Comparison of ENCODE assay signal across 1 cellular context in the genomic region with DNA sequence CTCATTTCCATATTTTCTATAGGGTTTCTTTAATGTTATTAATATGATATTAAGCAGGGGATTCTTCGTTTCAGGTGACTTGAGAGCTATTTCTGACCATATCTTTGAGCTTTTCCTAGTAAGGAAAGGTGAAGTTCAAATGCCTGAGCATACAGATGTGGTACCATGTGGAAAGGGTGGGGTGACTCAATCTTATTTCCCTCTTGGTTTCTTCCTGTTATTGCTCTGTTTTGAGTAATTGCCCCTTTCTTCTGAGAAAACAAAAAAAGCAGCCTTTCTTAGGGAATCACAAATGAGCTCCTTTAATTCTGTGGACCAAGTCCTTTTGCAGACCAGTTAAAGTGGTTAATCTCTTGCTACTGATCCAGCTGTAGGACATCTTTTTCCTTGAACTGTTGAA.
TF ChIP-seq lines count a peak whose summit lies in the region.

No MANE protein-coding gene starts in this region.

TF ChIP-seq in IMR-90, 13 proteins besides CTCF, POLR2A, EP300 and RAD21:
- TF ChIP-seq SMC3 (IDR thresholded peaks at IDR 0.05; ENCODE audit: low read depth, low read length) = no peak
- TF ChIP-seq MAZ (IDR thresholded peaks at IDR 0.05; ENCODE audit: borderline replicate concordance, low read depth, low read length) = no peak
- TF ChIP-seq NFE2L2 (IDR thresholded peaks at IDR 0.05; ENCODE audit: low read depth, low read length) = no peak
- TF ChIP-seq, protein P1, sequence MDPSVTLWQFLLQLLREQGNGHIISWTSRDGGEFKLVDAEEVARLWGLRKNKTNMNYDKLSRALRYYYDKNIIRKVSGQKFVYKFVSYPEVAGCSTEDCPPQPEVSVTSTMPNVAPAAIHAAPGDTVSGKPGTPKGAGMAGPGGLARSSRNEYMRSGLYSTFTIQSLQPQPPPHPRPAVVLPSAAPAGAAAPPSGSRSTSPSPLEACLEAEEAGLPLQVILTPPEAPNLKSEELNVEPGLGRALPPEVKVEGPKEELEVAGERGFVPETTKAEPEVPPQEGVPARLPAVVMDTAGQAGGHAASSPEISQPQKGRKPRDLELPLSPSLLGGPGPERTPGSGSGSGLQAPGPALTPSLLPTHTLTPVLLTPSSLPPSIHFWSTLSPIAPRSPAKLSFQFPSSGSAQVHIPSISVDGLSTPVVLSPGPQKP (IDR thresholded peaks at IDR 0.05; ENCODE audit: borderline replicate concordance, low read depth, low read length) = no peak
- TF ChIP-seq RCOR1 (IDR thresholded peaks at IDR 0.05; ENCODE audit: insufficient replicate concordance, low read length) = no peak
- no peak for TF ChIP-seq MXI1 (IDR thresholded peaks at IDR 0.05; ENCODE audit: borderline replicate concordance, low read depth, low read length)
- no peak for TF ChIP-seq RFX5 (IDR thresholded peaks at IDR 0.05; ENCODE audit: low read depth, low read length)
- TF ChIP-seq BHLHE40 (IDR thresholded peaks at IDR 0.05; ENCODE audit: low read depth, low read length) = no peak
- TF ChIP-seq FOS (IDR thresholded peaks at IDR 0.05; ENCODE audit: low read depth, low read length) = no peak
- no peak for TF ChIP-seq CEBPB (IDR thresholded peaks at IDR 0.05; ENCODE audit: low read depth, low read length)
- no peak for TF ChIP-seq MAFK (IDR thresholded peaks at IDR 0.05; ENCODE audit: low read depth, low read length)
- TF ChIP-seq, protein P2, sequence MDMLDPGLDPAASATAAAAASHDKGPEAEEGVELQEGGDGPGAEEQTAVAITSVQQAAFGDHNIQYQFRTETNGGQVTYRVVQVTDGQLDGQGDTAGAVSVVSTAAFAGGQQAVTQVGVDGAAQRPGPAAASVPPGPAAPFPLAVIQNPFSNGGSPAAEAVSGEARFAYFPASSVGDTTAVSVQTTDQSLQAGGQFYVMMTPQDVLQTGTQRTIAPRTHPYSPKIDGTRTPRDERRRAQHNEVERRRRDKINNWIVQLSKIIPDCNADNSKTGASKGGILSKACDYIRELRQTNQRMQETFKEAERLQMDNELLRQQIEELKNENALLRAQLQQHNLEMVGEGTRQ (IDR thresholded peaks at IDR 0.05; ENCODE audit: low read depth, low read length) = no peak
- no peak for TF ChIP-seq CHD1 (IDR thresholded peaks at IDR 0.05; ENCODE audit: low read depth, low read length)
